In genomic region chr1:206204159-206204511, GRCh38 we compare ENCODE assay signal across 8 cellular contexts. TPM values are rescaled to one million over a fixed set of nuclear protein-coding genes. Genes with fewer than 3 reads are reported as not detected.
A peak's percentile ranks its signal among the peaks of the same experiment; 100 is the strongest.
DNase-seq lines count a peak whose midpoint lies in the region; ATAC-seq, FAIRE-seq and TF ChIP-seq lines count a peak whose summit lies in the region.
"Not testable (repeated sequence)": the region's sequence is repeated elsewhere in the genome, so short reads cannot be mapped to it uniquely, and the experiment has no call there.

No MANE protein-coding gene starts in this region.

- not testable (repeated sequence) for DNase-seq in A549 (ENCODE audit: low read depth in 1 of 2, low spot score in 1 of 2); GM23248; Panc1 (ENCODE audit: low read depth, low spot score); activated T-helper 1 cell treated with anti-CD3 and anti-CD28 coated beads, Interleukin-12 subunit alpha, Interleukin-12 subunit beta, Interleukin-2, Interleukin-4 antibody, amounts not matched to agents 30 ng/mL and 10 ng/mL and 1 ng/mL, durations not matched to agents 14 hours and 24 hours and 36 hours (ENCODE audit: low spot score); colonic mucosa
- DNase-seq in left cardiac atrium: peak; percentile 15
- peak in 1 of 10 donors; percentile 3 for DNase-seq in naive thymus-derived CD8-positive, alpha-beta T cell
- DNase-seq in stimulated activated CD4-positive, alpha-beta T cell treated with anti-CD3 and anti-CD28 coated beads, Interleukin-1b, Interleukin-23, amount 100 ng/mL, for 48 hours: peak; percentile 2

- H3K36me3 ChIP-seq in GM23248 (ENCODE audit: low read depth); Panc1 (ENCODE audit: control insufficient read depth, insufficient read depth, low read length); colonic mucosa: not testable (repeated sequence)

- not testable (repeated sequence) for H2AFZ ChIP-seq in GM23248

- peak overlapping the region in 1 of 2 experiments; percentile 76; a peak in 2 of 6 replicates for H3K27ac ChIP-seq in A549
- not testable (repeated sequence) for H3K27ac ChIP-seq in GM23248; Panc1 (ENCODE audit: low read length); colonic mucosa

- ATAC-seq in A549: peak in 1 of 2 experiments; percentile 4; a peak in 2 of 6 replicates
- not testable (repeated sequence) for ATAC-seq in Panc1; left cardiac atrium; naive thymus-derived CD8-positive, alpha-beta T cell

- H3F3A ChIP-seq in GM23248 (ENCODE audit: insufficient read depth): not testable (repeated sequence)

- not testable (repeated sequence) for H3K9me3 Mint-ChIP-seq in activated T-helper 1 cell treated with anti-CD3 and anti-CD28 coated beads, Interleukin-12 subunit alpha, Interleukin-12 subunit beta, Interleukin-2, Interleukin-4 antibody, amounts not matched to agents 30 ng/mL and 10 ng/mL and 1 ng/mL, durations not matched to agents 14 hours and 24 hours and 36 hours; naive thymus-derived CD8-positive, alpha-beta T cell

- H3K27me3 Mint-ChIP-seq in activated T-helper 1 cell treated with anti-CD3 and anti-CD28 coated beads, Interleukin-12 subunit alpha, Interleukin-12 subunit beta, Interleukin-2, Interleukin-4 antibody, amounts not matched to agents 30 ng/mL and 10 ng/mL and 1 ng/mL, durations not matched to agents 14 hours and 24 hours and 36 hours (ENCODE audit: insufficient read depth); naive thymus-derived CD8-positive, alpha-beta T cell: not testable (repeated sequence)

- CTCF ChIA-PET in A549 (lab: Yijun Ruan, JAX); Panc1 (lab: Charles Lee): not testable (repeated sequence)

- H3K4me1 ChIP-seq in A549; GM23248 (ENCODE audit: insufficient read depth); Panc1 (ENCODE audit: control insufficient read depth, insufficient read depth, low read length); colonic mucosa: not testable (repeated sequence)

- not testable (repeated sequence) for H3K27me3 ChIP-seq in GM23248 (replicated peaks; ENCODE audit: insufficient read depth); Panc1 (ENCODE audit: control insufficient read depth, insufficient read depth, low read length); colonic mucosa

- not testable (repeated sequence) for BruUV-seq in Panc1 (replicated peaks; lab: Mats Ljungman, UMichigan)

- intact Hi-C loops in Panc1 (cut with micrococcal nuclease; ENCODE audit: unreplicated experiment); activated T-helper 1 cell treated with anti-CD3 and anti-CD28 coated beads, Interleukin-12 subunit alpha, Interleukin-12 subunit beta, Interleukin-2, Interleukin-4 antibody, amounts not matched to agents 30 ng/mL and 10 ng/mL and 1 ng/mL, durations not matched to agents 14 hours and 24 hours and 36 hours (cut with micrococcal nuclease); colonic mucosa (cut with DNase I); left cardiac atrium (cut with DNase I): not testable (repeated sequence)

- not testable (repeated sequence) for TF ChIP-seq RAD21 in A549 (conservative IDR thresholded peaks at IDR 0.05 in 1 of 2, IDR thresholded peaks at IDR 0.05 in 1 of 2)

- H3K4me1 Mint-ChIP-seq in activated T-helper 1 cell treated with anti-CD3 and anti-CD28 coated beads, Interleukin-12 subunit alpha, Interleukin-12 subunit beta, Interleukin-2, Interleukin-4 antibody, amounts not matched to agents 30 ng/mL and 10 ng/mL and 1 ng/mL, durations not matched to agents 14 hours and 24 hours and 36 hours (ENCODE audit: low read depth); naive thymus-derived CD8-positive, alpha-beta T cell: not testable (repeated sequence)

- POLR2A ChIA-PET in A549 (lab: Yijun Ruan, JAX); Panc1 (lab: Charles Lee); naive thymus-derived CD8-positive, alpha-beta T cell (lab: Charles Lee): not testable (repeated sequence)

- not testable (repeated sequence) for H3K27ac Mint-ChIP-seq in activated T-helper 1 cell treated with anti-CD3 and anti-CD28 coated beads, Interleukin-12 subunit alpha, Interleukin-12 subunit beta, Interleukin-2, Interleukin-4 antibody, amounts not matched to agents 30 ng/mL and 10 ng/mL and 1 ng/mL, durations not matched to agents 14 hours and 24 hours and 36 hours; naive thymus-derived CD8-positive, alpha-beta T cell

- peak overlapping the region; percentile 70 for H3K4me3 Mint-ChIP-seq in activated T-helper 1 cell treated with anti-CD3 and anti-CD28 coated beads, Interleukin-12 subunit alpha, Interleukin-12 subunit beta, Interleukin-2, Interleukin-4 antibody, amounts not matched to agents 30 ng/mL and 10 ng/mL and 1 ng/mL, durations not matched to agents 14 hours and 24 hours and 36 hours
- peak overlapping the region in 9 of 10 donors; percentile 50 to 80 (median 68) for H3K4me3 Mint-ChIP-seq in naive thymus-derived CD8-positive, alpha-beta T cell

- H3K9ac ChIP-seq in GM23248 (peak overlapping the region; percentile 67), colonic mucosa (ENCODE audit: low read depth in 2 of 2, low read length in 2 of 2) (peak overlapping the region in 1 of 2 donors; percentile 35)

- TF ChIP-seq POLR2A in A549 (IDR thresholded peaks at IDR 0.05; ENCODE audit: low read length): not testable (repeated sequence)

- not testable (repeated sequence) for TF ChIP-seq CTCF in A549 (IDR thresholded peaks at IDR 0.05); Panc1 (IDR thresholded peaks at IDR 0.05); colonic mucosa (IDR thresholded peaks at IDR 0.05)

- H3K4me2 ChIP-seq in A549: peak overlapping the region; percentile 45; the same call in 2 of the 3 replicates
- not testable (repeated sequence) for H3K4me2 ChIP-seq in GM23248 (ENCODE audit: unreplicated experiment)

- not testable (repeated sequence) for H3K36me3 Mint-ChIP-seq in activated T-helper 1 cell treated with anti-CD3 and anti-CD28 coated beads, Interleukin-12 subunit alpha, Interleukin-12 subunit beta, Interleukin-2, Interleukin-4 antibody, amounts not matched to agents 30 ng/mL and 10 ng/mL and 1 ng/mL, durations not matched to agents 14 hours and 24 hours and 36 hours (ENCODE audit: low read depth); naive thymus-derived CD8-positive, alpha-beta T cell

- not testable (repeated sequence) for FAIRE-seq in A549 (lab: Jason Lieb, UNC)

- not testable (repeated sequence) for TF ChIP-seq EP300 in A549 (IDR thresholded peaks at IDR 0.05)

- in situ Hi-C loops in GM23248 (cut with MboI); Panc1 (cut with HindIII; ENCODE audit: low pct_unique_long_range_greater_than_20kb, low sequenced_read_pairs): not testable (repeated sequence)

- not testable (repeated sequence) for H3K79me2 ChIP-seq in GM23248 (ENCODE audit: insufficient read depth)

- H3K9me2 ChIP-seq in GM23248 (ENCODE audit: insufficient read depth): not testable (repeated sequence)

- H3K4me3 ChIP-seq in A549 (peak overlapping the region; percentile 42), GM23248 (peak overlapping the region; percentile 69), Panc1 (ENCODE audit: low read depth in 2 of 2, low read length in 2 of 2) (peak overlapping the region; percentile 36 to 43), colonic mucosa (peak overlapping the region; percentile 25)

- not testable (repeated sequence) for H3K9me3 ChIP-seq in A549; GM23248 (ENCODE audit: low read depth); Panc1 (ENCODE audit: control insufficient read depth, insufficient read depth, low read depth, low read length); colonic mucosa

- H4K20me1 ChIP-seq in GM23248 (ENCODE audit: insufficient read depth): not testable (repeated sequence)

- no CpG with 5 or more reads among the region's 25 CpGs for WGBS in A549 (ENCODE audit: missing lambda C conversion rate)
- 0% methylated on average over 7 of the region's 25 CpGs; no CpG with 5 or more reads in 1 of the 2 experiments for WGBS in GM23248 (ENCODE audit: low coverage in 1 of 2, low lambda C conversion rate in 2 of 2, missing lambda C conversion rate in 2 of 2), 2 experiments

RNA-seq across cellular contexts. Expression of gene SRGAP2, which starts 0.8 kb away (rescaled TPM):
- polyA plus RNA-seq in A549 (2011; rRNA removed) (12.3 and 18.7 TPM in 2 replicates), A549 (2017; fragmentation: RNase III; extraction: RNeasy Plus Mini Kit Qiagen cat#74134 plus additional on column Dnase treatment) (16.5 to 20.1 TPM (median 19.6 TPM) in 3 replicates), GM23248 (2016; fragmentation: Nextera tagmentation; extraction: Ambion mirVana) (35.8 and 42.3 TPM in 2 replicates)
- polyA plus RNA-seq in A549 (2012; cell fraction: cytosol; rRNA removed): 5.7 and 7.8 TPM in 2 replicates
- polyA plus RNA-seq in A549 (2012; cell fraction: nucleus; rRNA removed): 19.1 and 31.0 TPM in 2 replicates
- polyA minus RNA-seq in A549 (2011; rRNA and poly(A)+ RNA removed): 28.7 and 43.6 TPM in 2 replicates
- 51.1 and 55.3 TPM in 2 replicates for total RNA-seq in GM23248 (2014; rRNA removed; shearing (Covaris generic))
- total RNA-seq in Panc1 (2021; ENCODE audit: unreplicated experiment) (75.0 TPM), colonic mucosa (10 to 100 TPM; 12.0 to 26.1 TPM), left cardiac atrium (10 to 100 TPM; 31.3 to 31.9 TPM)
- 46.4 TPM for polyA plus RNA-seq in Panc1 (2012; ENCODE audit: insufficient read length)
- total RNA-seq in activated T-helper 1 cell treated with anti-CD3 and anti-CD28 coated beads, Interleukin-12 subunit alpha, Interleukin-12 subunit beta, Interleukin-2, Interleukin-4 antibody, amounts not matched to agents 30 ng/mL and 10 ng/mL and 1 ng/mL, durations not matched to agents 14 hours and 24 hours and 36 hours: 122 and 129 TPM in 2 replicates
- total RNA-seq in naive thymus-derived CD8-positive, alpha-beta T cell: 10 to 100 TPM; 24.4 to 33.0 TPM
- polyA plus RNA-seq in naive thymus-derived CD8-positive, alpha-beta T cell: 10 to 100 TPM in 1 of 3 donors, 1 to 10 TPM in 2; 3.9 to 10.1 (median 4.5) TPM

RNA-seq across cellular contexts. Expression of gene FAM72A, which starts 1.5 kb away (rescaled TPM):
- polyA plus RNA-seq in A549 (2011; rRNA removed) (16.8 and 17.5 TPM in 2 replicates), A549 (2017; fragmentation: RNase III; extraction: RNeasy Plus Mini Kit Qiagen cat#74134 plus additional on column Dnase treatment) (18.7 to 20.0 TPM (median 18.8 TPM) in 3 replicates), GM23248 (2016; fragmentation: Nextera tagmentation; extraction: Ambion mirVana) (3.1 and 4.3 TPM in 2 replicates)
- polyA plus RNA-seq in A549 (2012; cell fraction: cytosol; rRNA removed): 11.6 and 12.1 TPM in 2 replicates
- 6.1 and 9.2 TPM in 2 replicates for polyA plus RNA-seq in A549 (2012; cell fraction: nucleus; rRNA removed)
- polyA minus RNA-seq in A549 (2011; rRNA and poly(A)+ RNA removed): 6.7 and 7.9 TPM in 2 replicates
- total RNA-seq in GM23248 (2014; rRNA removed; shearing (Covaris generic)): 2.5 TPM in 1 of 2 replicates, not detected in the other
- total RNA-seq in Panc1 (2021; ENCODE audit: unreplicated experiment) (29.2 TPM), colonic mucosa (1 to 10 TPM; 1.7 to 6.0 TPM), left cardiac atrium (1 to 10 TPM; 1.5 to 2.0 TPM)
- polyA plus RNA-seq in Panc1 (2012; ENCODE audit: insufficient read length): 23.1 TPM
- total RNA-seq in activated T-helper 1 cell treated with anti-CD3 and anti-CD28 coated beads, Interleukin-12 subunit alpha, Interleukin-12 subunit beta, Interleukin-2, Interleukin-4 antibody, amounts not matched to agents 30 ng/mL and 10 ng/mL and 1 ng/mL, durations not matched to agents 14 hours and 24 hours and 36 hours: 32.3 and 34.0 TPM in 2 replicates
- total RNA-seq in naive thymus-derived CD8-positive, alpha-beta T cell: 1 to 10 TPM in 1 of 2 experiments, not detected in 1; 1.1 TPM
- polyA plus RNA-seq in naive thymus-derived CD8-positive, alpha-beta T cell: under 1 TPM in 2 of 3 donors, not detected in 1; 0.28 to 0.38 TPM
